Comparison of ENCODE assay signal across 28 cellular contexts in genomic region chr3:139096670-139097069, GRCh38. TPM values are rescaled to one million over a fixed set of nuclear protein-coding genes. Genes with fewer than 3 reads are reported as not detected.
DNase-seq lines count a peak whose midpoint lies in the region; ATAC-seq, FAIRE-seq and TF ChIP-seq lines count a peak whose summit lies in the region.
"Had no signal": no experiment of that assay in that cellular context is flagged by ENCODE, and none has a peak within 500 bp of the region (broad histone marks: within the 10 kb centered on the region; RNA-seq: fewer than 3 reads in every experiment).

No MANE protein-coding gene starts in this region.

- H3K18ac ChIP-seq in H1 (ENCODE audit: extremely low read depth, low read length): no peak overlapping the region

- DNase-seq in HepG2 (ENCODE audit: low spot score): no peak
- DNase-seq in right lobe of liver: no peak
- DNase-seq in H1 (ENCODE audit: low read depth in 1 of 2, low spot score in 2 of 2): no peak
- DNase-seq in left colon: no peak
- DNase-seq in NCI-H345 treated with DMSO at 0.1 percent for 48 hours (lab: John Stamatoyannopoulos, UW; ENCODE audit: unreplicated experiment): no peak
- DNase-seq in Right ventricle myocardium inferior (ENCODE audit: missing footprints): no peak
- DNase-seq: ACHN; AML-193; BE2C; Calu3; CD4-positive, alpha-beta T cell; COR-L47; DMS53; DMS79 treated with DMSO at 0.1 percent for 48 hours; GF-D8; GOT3; H7; HCEC 1CT had no signal

- no peaks in the 10 kb centered on the region for H3K9me3 ChIP-seq in HepG2 (ENCODE audit: low read length)
- no peaks in the 10 kb centered on the region for H3K9me3 ChIP-seq in right lobe of liver
- no peaks in the 10 kb centered on the region for H3K9me3 ChIP-seq in Loucy (ENCODE audit: insufficient read depth, low read depth, low read length)
- peaks cover 5 to 7% of the 10 kb centered on the region in 2 experiments; a peak in 2 of 4 replicates for H3K9me3 ChIP-seq in H1 (ENCODE audit: insufficient read depth in 2 of 2, low read depth in 1 of 2, low read length in 1 of 2)
- H3K9me3 ChIP-seq: BE2C had no signal

- no peak overlapping the region for H2AK5ac ChIP-seq in H1 (ENCODE audit: low read depth, low read length)

- no peak overlapping the region for H4K5ac ChIP-seq in H1 (ENCODE audit: insufficient read length, low read depth, low read length)

- H2BK12ac ChIP-seq in H1 (ENCODE audit: low read depth, low read length): no peak overlapping the region

- TF ChIP-seq EP300 in HepG2 (IDR thresholded peaks at IDR 0.05; ENCODE audit: low read depth in 2 of 2, low read length in 2 of 2) (no peak), HepG2 (CRISPR knock-in tag; IDR thresholded peaks at IDR 0.05; ENCODE audit: borderline replicate concordance) (no peak), H1 (IDR thresholded peaks at IDR 0.05; ENCODE audit: borderline replicate concordance in 1 of 2, low read depth in 2 of 2, low read length in 2 of 2) (no peak)

- WGBS in HepG2 (ENCODE audit: low lambda C conversion rate): 0% methylated on average over 1 of the region's 1 CpG
- WGBS in right lobe of liver (ENCODE audit: insufficient coverage, low coverage, low lambda C conversion rate, missing lambda C conversion rate): 56% methylated on average over 1 of the region's 1 CpG
- WGBS in H1 (ENCODE audit: extremely low coverage in 1 of 2, insufficient coverage in 1 of 2, insufficient read length in 1 of 2, insufficient replicate concordance in 2 of 2, low coverage in 1 of 2, low lambda C conversion rate in 2 of 2, missing lambda C conversion rate in 1 of 2), 2 experiments: 75% methylated on average over 1 of the region's 1 CpG; no CpG with 5 or more reads in 1 of the 2 experiments

- H2BK120ac ChIP-seq in H1 (replicated peaks; ENCODE audit: low read depth, low read length): no peak overlapping the region

- H2AFZ ChIP-seq in HepG2 (ENCODE audit: low read length): no peak overlapping the region
- H2AFZ ChIP-seq in Loucy (ENCODE audit: low read length): no peak overlapping the region
- H2AFZ ChIP-seq in H1 (ENCODE audit: low read length): no peak overlapping the region

- H3K4me3 ChIP-seq in HepG2 (replicated peaks in 1 of 3; ENCODE audit: insufficient read depth in 1 of 3, low read depth in 2 of 3, low read length in 3 of 3): no peak overlapping the region
- H3K4me3 ChIP-seq in right lobe of liver: no peak overlapping the region
- H3K4me3 ChIP-seq in Loucy (ENCODE audit: low read length, poor library complexity, severe bottlenecking): no peak overlapping the region
- no peak overlapping the region for H3K4me3 ChIP-seq in H1 (ENCODE audit: extremely low read depth in 1 of 4, insufficient read depth in 2 of 4, low read depth in 3 of 4, low read length in 4 of 4)
- H3K4me3 ChIP-seq: BLaER1 treated with 17β-estradiol and CSF1 and Interleukin-3, amounts not matched to agents 10 nM and 100 nM had no signal

- no peak overlapping the region for H2BK5ac ChIP-seq in H1 (ENCODE audit: low read depth, low read length)

- H2BK15ac ChIP-seq in H1 (ENCODE audit: low read length): no peak overlapping the region

- no peaks in the 10 kb centered on the region for H3K79me1 ChIP-seq in H1 (ENCODE audit: low read depth, low read length)

- H4K8ac ChIP-seq in H1 (ENCODE audit: extremely low read depth, insufficient read depth, low read length): no peak overlapping the region

- no peak overlapping the region for H3K56ac ChIP-seq in H1 (replicated peaks; ENCODE audit: insufficient read length, low read depth, low read length)

- H4K20me1 ChIP-seq in HepG2 (ENCODE audit: insufficient read depth, low read length): no peaks in the 10 kb centered on the region
- H4K20me1 ChIP-seq in Loucy (ENCODE audit: insufficient read depth, low read length, poor library complexity, severe bottlenecking): no peaks in the 10 kb centered on the region
- no peaks in the 10 kb centered on the region for H4K20me1 ChIP-seq in H1 (replicated peaks in 1 of 2; ENCODE audit: control insufficient read depth in 1 of 2, insufficient read depth in 2 of 2, low read length in 2 of 2)
- H4K20me1 ChIP-seq: BLaER1 treated with 17β-estradiol and CSF1 and Interleukin-3, amounts not matched to agents 10 nM and 100 nM had no signal

- FAIRE-seq in HepG2 (lab: Jason Lieb, UNC): no peak
- no peak for FAIRE-seq in H1 (lab: Jason Lieb, UNC)
- FAIRE-seq: A204.1, GM12892, GM19239 had no signal

- H4K91ac ChIP-seq in H1 (replicated peaks; ENCODE audit: insufficient read length, low read length): no peak overlapping the region

- no peak overlapping the region for H3K14ac ChIP-seq in H1 (ENCODE audit: insufficient read length)

- POLR2A ChIA-PET in HepG2 (lab: Yijun Ruan, JAX): no interaction called here
- POLR2A ChIA-PET in H1 (lab: Charles Lee; ENCODE audit: partially characterized antibody): no interaction called here

- TF ChIP-seq RAD21 in HepG2 (CRISPR knock-in tag; IDR thresholded peaks at IDR 0.05): no peak
- TF ChIP-seq RAD21 in H1 (IDR thresholded peaks at IDR 0.05 in 1 of 2, conservative IDR thresholded peaks at IDR 0.05 in 1 of 2; ENCODE audit: low read depth in 2 of 2, low read length in 2 of 2): no peak

- TF ChIP-seq CTCF in HepG2 (CRISPR knock-in tag; IDR thresholded peaks at IDR 0.05) (no peak), right lobe of liver (IDR thresholded peaks at IDR 0.05) (no peak), Loucy (conservative IDR thresholded peaks at IDR 0.05; ENCODE audit: low read length) (0 out of 2 replicates have a peak, but pooled peaks have one; percentile 23), H1 (IDR thresholded peaks at IDR 0.05; ENCODE audit: control extremely low read depth in 1 of 3, insufficient read depth in 1 of 3, low read depth in 1 of 3, low read length in 3 of 3) (no peak)

- no peaks in the 10 kb centered on the region for H3K36me3 ChIP-seq in HepG2 (replicated peaks in 1 of 2; ENCODE audit: control insufficient read depth in 1 of 2, insufficient read depth in 2 of 2, low read length in 2 of 2)
- no peaks in the 10 kb centered on the region for H3K36me3 ChIP-seq in right lobe of liver
- no peaks in the 10 kb centered on the region for H3K36me3 ChIP-seq in Loucy (ENCODE audit: insufficient read depth, low read length)
- no peaks in the 10 kb centered on the region for H3K36me3 ChIP-seq in H1 (ENCODE audit: control insufficient read depth in 2 of 4, insufficient read depth in 4 of 4, low read length in 3 of 4)
- H3K36me3 ChIP-seq: BE2C; BLaER1 treated with 17β-estradiol and CSF1 and Interleukin-3, amounts not matched to agents 10 nM and 100 nM had no signal

- no peak overlapping the region for H3K23ac ChIP-seq in H1 (ENCODE audit: insufficient read length)

- no peaks in the 10 kb centered on the region for H3K9me2 ChIP-seq in Loucy (replicated peaks; ENCODE audit: low read depth, low read length)

- H3K27me3 ChIP-seq in HepG2 (ENCODE audit: control insufficient read depth in 1 of 2, insufficient read depth in 2 of 2, low read length in 2 of 2): no peaks in the 10 kb centered on the region
- H3K27me3 ChIP-seq in right lobe of liver: no peaks in the 10 kb centered on the region
- no peaks in the 10 kb centered on the region for H3K27me3 ChIP-seq in Loucy (ENCODE audit: insufficient read depth, low read length, poor library complexity, severe bottlenecking)
- H3K27me3 ChIP-seq in H1 (replicated peaks in 1 of 4; ENCODE audit: control insufficient read depth in 3 of 4, extremely low read depth in 1 of 4, insufficient read depth in 3 of 4, low read length in 3 of 4): no peaks in the 10 kb centered on the region; a peak in 1 of 7 replicates
- H3K27me3 ChIP-seq: BE2C; BLaER1 treated with 17β-estradiol and CSF1 and Interleukin-3, amounts not matched to agents 10 nM and 100 nM had no signal

- H3K9ac ChIP-seq in HepG2 (ENCODE audit: insufficient read depth, low read depth, low read length) (no peak overlapping the region), Loucy (ENCODE audit: low read depth, low read length, poor library complexity, severe bottlenecking) (no peak overlapping the region), H1 (replicated peaks in 1 of 4; ENCODE audit: extremely low read depth in 1 of 4, low read depth in 3 of 4, low read length in 3 of 4) (no peak overlapping the region)
- H3K9ac ChIP-seq: BLaER1 treated with 17β-estradiol and CSF1 and Interleukin-3, amounts not matched to agents 10 nM and 100 nM had no signal

- H3K4me1 ChIP-seq in HepG2 (ENCODE audit: insufficient read depth, low read length) (no peaks in the 10 kb centered on the region), right lobe of liver (no peaks in the 10 kb centered on the region), Loucy (ENCODE audit: insufficient read depth, low read length, poor library complexity, severe bottlenecking) (no peaks in the 10 kb centered on the region), H1 (replicated peaks in 1 of 4; ENCODE audit: control insufficient read depth in 3 of 4, insufficient read depth in 4 of 4, low read length in 3 of 4) (0 out of 7 replicates have a peak, but pooled peaks cover 0 to 2% (median 0%) of the 10 kb centered on the region in 4 experiments)
- H3K4me1 ChIP-seq: BE2C had no signal

- H3K79me2 ChIP-seq in HepG2 (ENCODE audit: insufficient read depth, low read length) (no peaks in the 10 kb centered on the region), Loucy (ENCODE audit: insufficient read depth, low read length) (no peaks in the 10 kb centered on the region), H1 (ENCODE audit: control insufficient read depth in 1 of 2, insufficient read depth in 2 of 2, low read length in 2 of 2) (no peaks in the 10 kb centered on the region)

- TF ChIP-seq POLR2A in HepG2 (IDR thresholded peaks at IDR 0.05; ENCODE audit: insufficient read depth in 1 of 2, low read depth in 2 of 2, low read length in 2 of 2) (no peak), right lobe of liver (IDR thresholded peaks at IDR 0.05) (no peak), H1 (IDR thresholded peaks at IDR 0.05; ENCODE audit: control extremely low read depth in 1 of 2, low read depth in 2 of 2, low read length in 2 of 2) (no peak)

- no peak overlapping the region for H2BK20ac ChIP-seq in H1 (ENCODE audit: low read length)

- intact Hi-C loops in HepG2 (cut with micrococcal nuclease; ENCODE audit: unreplicated experiment): no loop called here
- intact Hi-C loops in right lobe of liver (cut with DNase I): no loop called here
- intact Hi-C loops in left colon (cut with DNase I, micrococcal nuclease): no loop called here
- intact Hi-C loops in Right ventricle myocardium inferior (cut with DNase I): no loop called here

- H3F3A ChIP-seq in Loucy (ENCODE audit: low read depth): no peaks in the 10 kb centered on the region

- H3K23me2 ChIP-seq in H1 (ENCODE audit: low read depth, low read length): no peaks in the 10 kb centered on the region

- no peak overlapping the region for H3K4ac ChIP-seq in H1 (replicated peaks; ENCODE audit: insufficient read length, low read depth, low read length)

- CTCF ChIA-PET in HepG2 (lab: Yijun Ruan, JAX; ENCODE audit: low intra/inter-chr PET ratio, low total read pairs) (no interaction called here), H1 (lab: Charles Lee; ENCODE audit: partially characterized antibody) (interaction anchor here (0.7 to 3.5 kb wide), 3 partner anchors 9 to 423 kb away, joined by 3 to 23 read pairs (median 3); no protein-coding TSS in a partner anchor)

- H3K4me2 ChIP-seq in HepG2 (ENCODE audit: low read depth, low read length): no peak overlapping the region
- no peak overlapping the region for H3K4me2 ChIP-seq in Loucy (ENCODE audit: low read depth, low read length, poor library complexity, severe bottlenecking)
- H3K4me2 ChIP-seq in H1 (ENCODE audit: insufficient read depth in 1 of 2, low read depth in 2 of 2, low read length in 2 of 2): no peak overlapping the region
- H3K4me2 ChIP-seq: BLaER1 treated with 17β-estradiol and CSF1 and Interleukin-3, amounts not matched to agents 10 nM and 100 nM had no signal

- BruUV-seq in HepG2 (replicated peaks; lab: Mats Ljungman, UMichigan): no TSS peak

- in situ Hi-C loops in HepG2 (cut with HindIII; ENCODE audit: extremely low pct_ligation_motif_present, low pct_unique_long_range_greater_than_20kb): no loop called here

- H3K27ac ChIP-seq in HepG2 (ENCODE audit: extremely low read length, insufficient read depth, low read length) (no peak overlapping the region), right lobe of liver (no peak overlapping the region), H1 (ENCODE audit: low read depth, low read length) (no peak overlapping the region)
- H3K27ac ChIP-seq: 22Rv1; BLaER1 treated with 17β-estradiol and CSF1 and Interleukin-3, amounts not matched to agents 10 nM and 100 nM had no signal

- ATAC-seq in HepG2 (no peak), right lobe of liver (no peak), GM21737 (IDR thresholded peaks at IDR 0.05; ENCODE audit: unreplicated experiment) (no peak), left colon (no peak), Right ventricle myocardium inferior (no peak)

RNA-seq across cellular contexts. Expression of gene PRR23C, which starts 52.0 kb away (rescaled TPM):
- not detected in 2 replicates for total RNA-seq in HepG2 (2016; rRNA removed; fragmentation: Illumina TruSeq; extraction: Trizol)
- not detected in 2 replicates for total RNA-seq in HepG2 (2016; cell fraction: cytosol; rRNA removed; fragmentation: Illumina TruSeq; extraction: Trizol; ENCODE audit: low read depth)
- not detected in 2 replicates for total RNA-seq in HepG2 (2016; cell fraction: insoluble cytoplasmic fraction; rRNA removed; fragmentation: Illumina TruSeq; extraction: Trizol)
- not detected in 2 replicates for total RNA-seq in HepG2 (2016; cell fraction: membrane; rRNA removed; fragmentation: Illumina TruSeq; extraction: Trizol)
- total RNA-seq in HepG2 (2016; cell fraction: nucleus; rRNA removed; fragmentation: Illumina TruSeq; extraction: Trizol): not detected in 2 replicates
- polyA plus RNA-seq in HepG2 (2011; rRNA removed): not detected in 2 replicates
- not detected in 2 replicates for polyA plus RNA-seq in HepG2 (2011; cell fraction: cytosol; rRNA removed)
- polyA plus RNA-seq in HepG2 (2011; cell fraction: nucleus; rRNA removed): not detected in 2 replicates
- polyA plus RNA-seq in HepG2 (2012): not detected in 2 replicates
- not detected in 2 replicates for polyA plus RNA-seq in HepG2 (2016; cell fraction: cytosol; fragmentation: Illumina TruSeq; extraction: Trizol; ENCODE audit: low read depth)
- not detected in 2 replicates for polyA plus RNA-seq in HepG2 (2016; cell fraction: insoluble cytoplasmic fraction; fragmentation: Illumina TruSeq; extraction: Trizol; ENCODE audit: low read depth)
- polyA plus RNA-seq in HepG2 (2016; cell fraction: membrane; fragmentation: Illumina TruSeq; extraction: Trizol; ENCODE audit: low read depth): not detected in 2 replicates
- polyA plus RNA-seq in HepG2 (2016; cell fraction: nucleus; fragmentation: Illumina TruSeq; extraction: Trizol; ENCODE audit: insufficient read depth, low read depth): not detected in 2 replicates
- polyA minus RNA-seq in HepG2 (2011; rRNA and poly(A)+ RNA removed; ENCODE audit: low replicate concordance): not detected in 2 replicates
- polyA minus RNA-seq in HepG2 (2011; cell fraction: cytosol; rRNA and poly(A)+ RNA removed): not detected in 2 replicates
- not detected in 2 replicates for polyA minus RNA-seq in HepG2 (2011; cell fraction: nucleus; rRNA and poly(A)+ RNA removed)
- total RNA-seq in right lobe of liver: not detected
- total RNA-seq in H1 (2021; fragmentation: NEBNext Ultra II Directional; extraction: Animal tissue kit (Norgen Biotek cat#: 25700)): not detected in 2 replicates
- not detected in 2 replicates for polyA plus RNA-seq in H1 (2011; rRNA removed)
- polyA plus RNA-seq in H1 (2011; cell fraction: cytosol; rRNA removed): not detected
- not detected for polyA plus RNA-seq in H1 (2011; cell fraction: nucleus; rRNA removed)
- not detected in 4 replicates for polyA plus RNA-seq in H1 (2012, experiment 1 of 2)
- polyA plus RNA-seq in H1 (2012, experiment 2 of 2): not detected
- not detected for polyA plus RNA-seq in H1 (2013, experiment 1 of 2)
- polyA plus RNA-seq in H1 (2013, experiment 2 of 2): not detected
- polyA minus RNA-seq in H1 (2011; rRNA and poly(A)+ RNA removed): not detected in 2 replicates
- not detected for polyA minus RNA-seq in H1 (2011; cell fraction: cytosol; rRNA and poly(A)+ RNA removed)
- polyA minus RNA-seq in H1 (2011; cell fraction: nucleus; rRNA and poly(A)+ RNA removed): not detected
- not detected for total RNA-seq in left colon
- total RNA-seq in Right ventricle myocardium inferior: not detected
- total RNA-seq: Calu3; CD4-positive, alpha-beta T cell; Daoy; G401; H7 had no signal
- polyA plus RNA-seq: CD14-positive monocyte had no signal

Comparison
In these comparisons a context has a peak if more than half of its experiments do, and no peak if none do; other contexts are left out.
1. Of the 41 proteins assayed by ChIP-seq in both HepG2 and H1: peak only in HepG2: none; only in H1: none; in both: MAFK; in neither: 40.